ENCODE assay signal across 27 cellular contexts in genomic region chr1:202093856-202094255, GRCh38. TPM values are rescaled to one million over a fixed set of nuclear protein-coding genes. Genes with fewer than 3 reads are reported as not detected.
"Had no signal": no experiment of that assay in that cellular context is flagged by ENCODE, and none has a peak within 500 bp of the region (broad histone marks: within the 10 kb centered on the region; RNA-seq: fewer than 3 reads in every experiment).

No MANE protein-coding gene starts in this region.

- H3K4me2 ChIP-seq: smooth muscle cell had no signal

- H2AFZ ChIP-seq: parathyroid adenoma had no signal

- H3K79me2 ChIP-seq: parathyroid adenoma had no signal

- H3K27me3 Mint-ChIP-seq: progenitor cell of endocrine pancreas, type B pancreatic cell had no signal

- H3K4me3 ChIP-seq: gastrocnemius medialis, lower lobe of right lung, smooth muscle cell, testis, tibial artery had no signal

- ATAC-seq: effector memory CD8-positive, alpha-beta T cell; gastrocnemius medialis; left ventricle myocardium superior; lower lobe of right lung; natural killer cell; sciatic nerve had no signal

- H3K27me3 ChIP-seq: gastrocnemius medialis, neutrophil, testis, tibial artery had no signal

- H3K9ac ChIP-seq: parathyroid adenoma had no signal

- H3K27ac Mint-ChIP-seq: effector memory CD8-positive, alpha-beta T cell; natural killer cell; progenitor cell of endocrine pancreas; type B pancreatic cell had no signal

- H3K27ac ChIP-seq: gastrocnemius medialis, lower lobe of right lung, neutrophil, parathyroid adenoma, testis, tibial artery had no signal

- H3K36me3 Mint-ChIP-seq: natural killer cell, type B pancreatic cell had no signal

- H3K4me1 ChIP-seq: gastrocnemius medialis, lower lobe of right lung, parathyroid adenoma, testis, tibial artery had no signal

- DNase-seq: cortex of kidney; effector memory CD8-positive, alpha-beta T cell; foreskin fibroblast; gastrocnemius medialis; head of caudate nucleus; left ventricle myocardium superior; lower lobe of right lung; natural killer cell; stimulated activated CD4-positive, alpha-beta T cell treated with anti-CD3 and anti-CD28 coated beads, Interleukin-12 subunit alpha, Interleukin-12 subunit beta, amount 100 ng/mL, for 4 hours; stimulated activated CD4-positive, alpha-beta T cell treated with anti-CD3 and anti-CD28 coated beads, Interleukin-1b, Interleukin-23, amount 100 ng/mL, for 48 hours; stimulated activated CD4-positive, alpha-beta T cell treated with anti-CD3 and anti-CD28 coated beads, Interleukin-4, amount 100 ng/mL, for 1 hour; stimulated activated CD8-positive, alpha-beta memory T cell treated with anti-CD3 and anti-CD28 coated beads, Interleukin-4, amount 100 ng/mL, for 48 hours; stimulated activated naive CD4-positive, alpha-beta T cell; substantia nigra; testis; tibial artery had no signal

- H3K4me1 Mint-ChIP-seq: natural killer cell, neural crest cell had no signal

- H3K4me3 Mint-ChIP-seq: effector memory CD8-positive, alpha-beta T cell; natural killer cell; neural crest cell; type B pancreatic cell had no signal

- FAIRE-seq: endometrium, keratinocyte had no signal

- H3K9me3 ChIP-seq: gastrocnemius medialis, lower lobe of right lung, neutrophil, testis, tibial artery had no signal

- H3K36me3 ChIP-seq: gastrocnemius medialis, lower lobe of right lung, neutrophil, tibial artery had no signal

RNA-seq across cellular contexts. Expression of gene GPR37L1, which starts 28.9 kb away (rescaled TPM):
- total RNA-seq: dermis microvascular lymphatic vessel endothelial cell, mononuclear cell, natural killer cell, progenitor cell of endocrine pancreas, smooth muscle cell had no signal
- polyA plus RNA-seq: keratinocyte, smooth muscle cell had no signal
